Comparison of ENCODE assay signal across 26 cellular contexts in the genomic region with DNA sequence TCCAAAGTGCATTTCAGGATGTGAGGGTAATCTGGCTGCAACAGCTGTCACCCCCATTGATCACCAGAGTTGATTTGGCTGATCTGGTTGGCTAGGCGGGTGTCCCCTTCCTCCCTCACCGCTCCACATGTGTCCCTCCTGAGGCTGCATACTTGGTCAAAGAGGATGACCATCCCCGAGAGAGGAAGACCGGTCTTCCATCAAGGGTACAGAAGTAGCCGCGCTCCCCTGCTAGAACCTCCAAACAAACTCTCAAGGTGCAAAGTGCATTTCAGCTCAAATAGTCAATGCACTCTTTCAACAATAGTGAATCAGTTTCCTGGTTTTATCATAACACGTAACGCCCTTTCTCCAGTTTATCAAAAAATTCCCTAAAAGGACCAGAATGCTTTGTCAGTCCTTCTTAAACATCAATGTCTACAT. TPM values are rescaled to one million over a fixed set of nuclear protein-coding genes. Genes with fewer than 3 reads are reported as not detected.
DNase-seq lines count a peak whose midpoint lies in the region; ATAC-seq and TF ChIP-seq lines count a peak whose summit lies in the region.
"Had no signal": no experiment of that assay in that cellular context is flagged by ENCODE, and none has a peak within 500 bp of the region (broad histone marks: within the 10 kb centered on the region; RNA-seq: fewer than 3 reads in every experiment).

No MANE protein-coding gene starts in this region.

- H3K27me3 ChIP-seq in psoas muscle (ENCODE audit: insufficient read depth in 3 of 3, low read length in 2 of 3) = no peaks in the 10 kb centered on the region
- H3K27me3 ChIP-seq: uterus had no signal

- H3K4me3 Mint-ChIP-seq in activated CD4-positive, alpha-beta memory T cell treated with anti-CD3 and anti-CD28 coated beads for 36 hours = no peak overlapping the region
- no peak overlapping the region for H3K4me3 Mint-ChIP-seq in activated CD4-positive, alpha-beta memory T cell treated with anti-CD3 and anti-CD28 coated beads, Interleukin-2, amount 10 ng/mL, durations not matched to agents 7 days and 5 days
- no peak overlapping the region for H3K4me3 Mint-ChIP-seq in T-helper 17 cell

- no peak overlapping the region for H3K4me3 ChIP-seq in psoas muscle
- H3K4me3 ChIP-seq: GM12878, heart right ventricle, lower lobe of right lung, skin epidermis, uterus had no signal

- no peaks in the 10 kb centered on the region for H3K4me1 ChIP-seq in psoas muscle
- H3K4me1 ChIP-seq: heart right ventricle, lower lobe of right lung, uterus had no signal

- H3K9me3 Mint-ChIP-seq in activated CD4-positive, alpha-beta memory T cell treated with anti-CD3 and anti-CD28 coated beads for 36 hours = peaks cover 24% of the 10 kb centered on the region
- H3K9me3 Mint-ChIP-seq in activated CD4-positive, alpha-beta memory T cell treated with anti-CD3 and anti-CD28 coated beads, Interleukin-2, amount 10 ng/mL, durations not matched to agents 7 days and 5 days = peaks cover 26% of the 10 kb centered on the region

- POLR2A ChIA-PET in activated CD4-positive, alpha-beta memory T cell treated with anti-CD3 and anti-CD28 coated beads for 36 hours (lab: Charles Lee) = no interaction called here
- POLR2A ChIA-PET in activated CD4-positive, alpha-beta memory T cell treated with anti-CD3 and anti-CD28 coated beads, Interleukin-2, amount 10 ng/mL, durations not matched to agents 7 days and 5 days (lab: Charles Lee) = interaction anchor here (1.0 kb wide), 1 partner anchor 35 kb away, joined by 3 read pairs; no protein-coding TSS in a partner anchor

- H3K27ac Mint-ChIP-seq in activated CD4-positive, alpha-beta memory T cell treated with anti-CD3 and anti-CD28 coated beads for 36 hours = peak overlapping the region; percentile 35
- H3K27ac Mint-ChIP-seq in activated CD4-positive, alpha-beta memory T cell treated with anti-CD3 and anti-CD28 coated beads, Interleukin-2, amount 10 ng/mL, durations not matched to agents 7 days and 5 days = no peak overlapping the region
- H3K27ac Mint-ChIP-seq in T-helper 17 cell = peak overlapping the region; percentile 59
- H3K27ac Mint-ChIP-seq: activated T-helper 2 cell treated with anti-CD3 and anti-CD28 coated beads, Interferon-gamma antibody, Interleukin-2, Interleukin-4, amounts not matched to agents 10 μg/mL and 5 μg/mL and 100 μg/mL, durations not matched to agents 14 hours and 24 hours and 36 hours had no signal

- CTCF ChIA-PET in activated CD4-positive, alpha-beta memory T cell treated with anti-CD3 and anti-CD28 coated beads for 36 hours (lab: Charles Lee) = no interaction called here
- CTCF ChIA-PET in activated CD4-positive, alpha-beta memory T cell treated with anti-CD3 and anti-CD28 coated beads, Interleukin-2, amount 10 ng/mL, durations not matched to agents 7 days and 5 days (lab: Charles Lee) = no interaction called here

- WGBS in psoas muscle, 3 donors = 85 to 91% (median 86%) methylated on average over 8 of the region's 8 CpGs

- DNase-seq in activated CD4-positive, alpha-beta memory T cell treated with anti-CD3 and anti-CD28 coated beads for 36 hours = no peak
- no peak for DNase-seq in activated CD4-positive, alpha-beta memory T cell treated with anti-CD3 and anti-CD28 coated beads, Interleukin-2, amount 10 ng/mL, durations not matched to agents 7 days and 5 days
- no peak for DNase-seq in T-helper 17 cell
- DNase-seq in glomerular endothelial cell (ENCODE audit: extremely low read depth, low read depth, low spot score) = peak; percentile 41
- DNase-seq in pulmonary artery endothelial cell (ENCODE audit: low read depth, low spot score) = peak; percentile 27
- no peak for DNase-seq in psoas muscle
- DNase-seq: activated CD4-positive, alpha-beta T cell treated with anti-CD3 and anti-CD28 coated beads, Interleukin-2, amount 50 U/mL, for 4 hours; C1 segment of cervical spinal cord; DMS153; GF-D8; heart right ventricle; lower lobe of right lung; NCI-H1694; NCI-H2227 treated with DMSO at 0.1 percent for 48 hours; NCI-H774; Right ventricle myocardium superior; stimulated activated CD4-positive, alpha-beta T cell treated with anti-CD3 and anti-CD28 coated beads, Interleukin-4, amount 100 ng/mL, for 1 hour; SW 1271; uterus had no signal

- H3K27me3 Mint-ChIP-seq in activated CD4-positive, alpha-beta memory T cell treated with anti-CD3 and anti-CD28 coated beads for 36 hours = no peaks in the 10 kb centered on the region
- H3K27me3 Mint-ChIP-seq in activated CD4-positive, alpha-beta memory T cell treated with anti-CD3 and anti-CD28 coated beads, Interleukin-2, amount 10 ng/mL, durations not matched to agents 7 days and 5 days = no peaks in the 10 kb centered on the region
- no peaks in the 10 kb centered on the region for H3K27me3 Mint-ChIP-seq in T-helper 17 cell

- TF ChIP-seq CTCF in psoas muscle (IDR thresholded peaks at IDR 0.05) = no peak

- peaks cover 19% of the 10 kb centered on the region for H3K4me1 Mint-ChIP-seq in activated CD4-positive, alpha-beta memory T cell treated with anti-CD3 and anti-CD28 coated beads for 36 hours (ENCODE audit: low read depth)
- peaks cover 6% of the 10 kb centered on the region for H3K4me1 Mint-ChIP-seq in activated CD4-positive, alpha-beta memory T cell treated with anti-CD3 and anti-CD28 coated beads, Interleukin-2, amount 10 ng/mL, durations not matched to agents 7 days and 5 days
- peaks cover 21% of the 10 kb centered on the region for H3K4me1 Mint-ChIP-seq in T-helper 17 cell

- H3K36me3 Mint-ChIP-seq in activated CD4-positive, alpha-beta memory T cell treated with anti-CD3 and anti-CD28 coated beads for 36 hours = peaks cover 50% of the 10 kb centered on the region
- peaks cover 88% of the 10 kb centered on the region for H3K36me3 Mint-ChIP-seq in activated CD4-positive, alpha-beta memory T cell treated with anti-CD3 and anti-CD28 coated beads, Interleukin-2, amount 10 ng/mL, durations not matched to agents 7 days and 5 days (ENCODE audit: low read depth)
- peaks cover 6% of the 10 kb centered on the region for H3K36me3 Mint-ChIP-seq in T-helper 17 cell (ENCODE audit: low read depth)

- intact Hi-C loops in activated CD4-positive, alpha-beta memory T cell treated with anti-CD3 and anti-CD28 coated beads for 36 hours (cut with micrococcal nuclease) = no loop called here
- intact Hi-C loops in psoas muscle (cut with DNase I) = no loop called here

- ATAC-seq in T-helper 17 cell = no peak
- ATAC-seq in HG03097 (IDR thresholded peaks at IDR 0.05; ENCODE audit: low FRiP score, unreplicated experiment) = no peak
- no peak for ATAC-seq in HG02588 (IDR thresholded peaks at IDR 0.05; ENCODE audit: unreplicated experiment)
- no peak for ATAC-seq in psoas muscle
- ATAC-seq: GM12878, HCT116, heart right ventricle, lower lobe of right lung had no signal

- H3K27ac ChIP-seq in psoas muscle = no peak overlapping the region
- H3K27ac ChIP-seq: heart right ventricle, HL-60, lower lobe of right lung, skin epidermis, uterus had no signal

- H3K36me3 ChIP-seq in psoas muscle (ENCODE audit: insufficient read depth in 1 of 2, low read depth in 1 of 2) = no peaks in the 10 kb centered on the region
- H3K36me3 ChIP-seq: heart right ventricle, lower lobe of right lung, uterus had no signal

- H3K9me3 ChIP-seq in T-helper 17 cell (ENCODE audit: control insufficient read depth, low read length, poor library complexity, severe bottlenecking) = no peaks in the 10 kb centered on the region
- H3K9me3 ChIP-seq in psoas muscle = no peaks in the 10 kb centered on the region
- H3K9me3 ChIP-seq: lower lobe of right lung, uterus had no signal

RNA-seq across cellular contexts. Expression of gene CARD11, which starts 44.6 kb away (rescaled TPM):
- 100 to 1,000 TPM; 107 to 108 TPM for total RNA-seq in activated CD4-positive, alpha-beta memory T cell treated with anti-CD3 and anti-CD28 coated beads for 36 hours
- total RNA-seq in activated CD4-positive, alpha-beta memory T cell treated with anti-CD3 and anti-CD28 coated beads, Interleukin-2, amount 10 ng/mL, durations not matched to agents 7 days and 5 days = 100 to 1,000 TPM; 163 TPM
- total RNA-seq in T-helper 17 cell = 100 to 1,000 TPM; 126 to 155 TPM
- total RNA-seq in glomerular endothelial cell = 3.5 and 4.6 TPM in 2 replicates
- 18.4 and 18.5 TPM in 2 replicates for total RNA-seq in pulmonary artery endothelial cell
- total RNA-seq in psoas muscle = under 1 TPM; 0.39 to 0.84 (median 0.49) TPM
- under 1 TPM; 0.08 to 0.17 (median 0.08) TPM for polyA plus RNA-seq in psoas muscle

Comparison
In these comparisons a context has a peak if more than half of its experiments do, and no peak if none do; other contexts are left out.
1. DNase-seq: peak in glomerular endothelial cell (single experiment) and pulmonary artery endothelial cell (single experiment); none in activated CD4-positive, alpha-beta memory T cell treated with anti-CD3 and anti-CD28 coated beads for 36 hours (single experiment), activated CD4-positive, alpha-beta memory T cell treated with anti-CD3 and anti-CD28 coated beads, Interleukin-2, amount 10 ng/mL, durations not matched to agents 7 days and 5 days (single experiment), T-helper 17 cell (0 of 3) and psoas muscle (0 of 2).